In the genomic region with DNA sequence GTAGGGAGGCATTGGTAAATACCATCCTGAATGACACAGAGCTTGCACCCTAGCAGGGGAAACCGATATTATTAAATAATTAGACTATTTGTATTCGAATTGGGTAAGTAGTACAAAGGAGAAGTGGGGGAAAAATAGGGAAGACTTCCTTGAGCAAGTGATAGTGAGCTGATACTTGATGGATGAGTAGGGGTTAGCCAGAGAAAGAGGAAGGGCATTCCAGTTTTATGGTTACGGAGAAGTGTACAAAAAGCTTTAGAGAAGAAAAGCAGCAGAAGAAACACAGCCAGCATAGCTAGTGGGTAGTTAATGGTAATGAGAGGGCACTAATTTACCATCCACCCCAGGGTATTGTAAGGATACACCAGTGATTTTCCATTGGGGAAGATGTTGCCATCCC, we compare ENCODE assay signal across 10 cellular contexts. TPM values are rescaled to one million over a fixed set of nuclear protein-coding genes. Genes with fewer than 3 reads are reported as not detected.
DNase-seq lines count a peak whose midpoint lies in the region; ATAC-seq and TF ChIP-seq lines count a peak whose summit lies in the region.
"Had no signal": no experiment of that assay in that cellular context is flagged by ENCODE, and none has a peak within 500 bp of the region (broad histone marks: within the 10 kb centered on the region; RNA-seq: fewer than 3 reads in every experiment).

No MANE protein-coding gene starts in this region.

- H3K9me2 ChIP-seq in SK-N-SH (no peaks in the 10 kb centered on the region), neural cell (ENCODE audit: insufficient read depth, low read length) (no peaks in the 10 kb centered on the region)

- TF ChIP-seq RAD21 in SK-N-SH (IDR thresholded peaks at IDR 0.05; ENCODE audit: low read length) = no peak
- no peak for TF ChIP-seq RAD21 in neural cell (conservative IDR thresholded peaks at IDR 0.05)

- H3K4me1 ChIP-seq in SK-N-SH (ENCODE audit: control insufficient read depth in 1 of 2, insufficient read depth in 2 of 2, low read depth in 1 of 2, low read length in 1 of 2) = peaks cover 0 to 14% of the 10 kb centered on the region in 2 experiments; a peak in 3 of 4 replicates
- peaks cover 24% of the 10 kb centered on the region for H3K4me1 ChIP-seq in KMS-11 (ENCODE audit: low read depth, poor library complexity, severe bottlenecking)

- no peak for TF ChIP-seq CTCF in SK-N-SH (IDR thresholded peaks at IDR 0.05)
- TF ChIP-seq CTCF in KMS-11 (conservative IDR thresholded peaks at IDR 0.05; ENCODE audit: low read depth, low read length) = no peak
- no peak for TF ChIP-seq CTCF in brain (conservative IDR thresholded peaks at IDR 0.05)
- TF ChIP-seq CTCF in neural cell (IDR thresholded peaks at IDR 0.05; ENCODE audit: poor library complexity, severe bottlenecking) = no peak

- H3K79me2 ChIP-seq in SK-N-SH (ENCODE audit: insufficient read depth) = peaks cover 27% of the 10 kb centered on the region
- peaks cover 32% of the 10 kb centered on the region for H3K79me2 ChIP-seq in KMS-11 (ENCODE audit: insufficient read depth, low read depth)
- peaks cover 6% of the 10 kb centered on the region for H3K79me2 ChIP-seq in neural cell (replicated peaks; ENCODE audit: insufficient read depth, low read length)

- DNase-seq in SK-N-SH (peak; percentile 16), NCI-H345 treated with DMSO at 0.1 percent for 48 hours (lab: John Stamatoyannopoulos, UW; ENCODE audit: unreplicated experiment) (no peak)
- DNase-seq: ACHN, thyroid gland had no signal

- H3K27me3 Mint-ChIP-seq in brain = peaks cover 12% of the 10 kb centered on the region

- H3K4me3 ChIP-seq in SK-N-SH (ENCODE audit: low read depth in 2 of 2, low read length in 1 of 2) = peak overlapping the region in 1 of 2 experiments; percentile 82; a peak in 3 of 4 replicates
- no peak overlapping the region for H3K4me3 ChIP-seq in KMS-11 (IDR thresholded peaks at IDR 0.05; ENCODE audit: insufficient read depth, low read depth, low read length)
- peak overlapping the region; percentile 87 for H3K4me3 ChIP-seq in neural cell (ENCODE audit: low read length)

- H3K27ac Mint-ChIP-seq in brain = peak overlapping the region in 1 of 5 experiments; percentile 88

- H2AFZ ChIP-seq in SK-N-SH (ENCODE audit: low read depth) (no peak overlapping the region), KMS-11 (ENCODE audit: low read depth) (no peak overlapping the region), neural cell (ENCODE audit: low read depth, low read length) (no peak overlapping the region)

- H3K9ac ChIP-seq in SK-N-SH = no peak overlapping the region
- H3K9ac ChIP-seq in KMS-11 = no peak overlapping the region
- no peak overlapping the region for H3K9ac ChIP-seq in neural cell (ENCODE audit: low read length)

- H3K4me3 Mint-ChIP-seq in brain = peak overlapping the region; percentile 96 to 99 (median 97)

- ATAC-seq in SK-N-SH treated with all-trans-retinoic acid at 6 μM for 48 hours = no peak
- ATAC-seq in GM21423 (IDR thresholded peaks at IDR 0.05; ENCODE audit: unreplicated experiment) = no peak
- no peak for ATAC-seq in HG03108 (IDR thresholded peaks at IDR 0.05; ENCODE audit: unreplicated experiment)

- no peak for TF ChIP-seq EP300 in SK-N-SH (IDR thresholded peaks at IDR 0.05; ENCODE audit: borderline replicate concordance in 1 of 2, low read depth in 1 of 2, low read length in 1 of 2)
- no peak for TF ChIP-seq EP300 in neural cell (conservative IDR thresholded peaks at IDR 0.05; ENCODE audit: poor library complexity, severe bottlenecking)

- no peaks in the 10 kb centered on the region for H3K9me3 Mint-ChIP-seq in brain

- H3K9me3 ChIP-seq in SK-N-SH = no peaks in the 10 kb centered on the region
- no peaks in the 10 kb centered on the region for H3K9me3 ChIP-seq in neural cell (ENCODE audit: low read length)
- H3K9me3 ChIP-seq: thyroid gland had no signal

- H3K4me1 Mint-ChIP-seq in brain = peaks cover 52% of the 10 kb centered on the region

- peaks cover 19 to 21% of the 10 kb centered on the region in 2 experiments for H3K36me3 ChIP-seq in SK-N-SH (replicated peaks in 1 of 2; ENCODE audit: control insufficient read depth in 1 of 2, insufficient read depth in 2 of 2, low read length in 1 of 2)
- no peaks in the 10 kb centered on the region for H3K36me3 ChIP-seq in KMS-11 (ENCODE audit: insufficient read depth)
- H3K36me3 ChIP-seq in neural cell (ENCODE audit: insufficient read depth, low read length) = no peaks in the 10 kb centered on the region

- no peaks in the 10 kb centered on the region for H4K20me1 ChIP-seq in SK-N-SH (ENCODE audit: insufficient read depth)
- no peaks in the 10 kb centered on the region for H4K20me1 ChIP-seq in KMS-11 (ENCODE audit: insufficient read depth)
- H4K20me1 ChIP-seq in neural cell (ENCODE audit: insufficient read depth) = no peaks in the 10 kb centered on the region

- H3K27me3 ChIP-seq in SK-N-SH (ENCODE audit: insufficient read depth) (no peaks in the 10 kb centered on the region), KMS-11 (ENCODE audit: insufficient read depth, low read depth) (no peaks in the 10 kb centered on the region), neural cell (ENCODE audit: insufficient read depth, low read depth, low read length) (no peaks in the 10 kb centered on the region)
- H3K27me3 ChIP-seq: thyroid gland had no signal

- POLR2A ChIA-PET in SK-N-SH (lab: Yijun Ruan, JAX) = interaction anchor here (0.7 to 2.3 kb wide), 2 partner anchors 10 to 79 kb away, joined by 5 to 11 read pairs; a partner anchor contains a TSS

- H3K36me3 Mint-ChIP-seq in brain = peaks cover 32% of the 10 kb centered on the region

- peak overlapping the region in 1 of 2 experiments; percentile 93; a peak in 2 of 4 replicates for H3K27ac ChIP-seq in SK-N-SH (ENCODE audit: low read depth in 2 of 2, low read length in 1 of 2)
- no peak overlapping the region for H3K27ac ChIP-seq in KMS-11
- H3K27ac ChIP-seq in neural cell (ENCODE audit: low read length) = no peak overlapping the region
- H3K27ac ChIP-seq: thyroid gland had no signal

- peaks cover 8% of the 10 kb centered on the region for H3F3A ChIP-seq in SK-N-SH (replicated peaks; ENCODE audit: insufficient read depth)
- H3F3A ChIP-seq in neural cell (ENCODE audit: insufficient read depth, low read length, poor library complexity, severe bottlenecking) = no peaks in the 10 kb centered on the region

- 34% methylated on average over 3 of the region's 3 CpGs for WGBS in SK-N-SH (ENCODE audit: low lambda C conversion rate)

- peak overlapping the region; percentile 80 for H3K4me2 ChIP-seq in SK-N-SH
- H3K4me2 ChIP-seq in KMS-11 = peak overlapping the region; percentile 49
- H3K4me2 ChIP-seq in neural cell (ENCODE audit: low read length) = peak overlapping the region; percentile 76

- CTCF ChIA-PET in SK-N-SH (lab: Yijun Ruan, JAX) = interaction anchor here (1.2 to 3.5 kb wide), 5 partner anchors 42 to 225 kb away, joined by 3 to 11 read pairs (median 4); a partner anchor contains a TSS

TF ChIP-seq in SK-N-SH, 30 proteins besides CTCF, POLR2A, EP300 and RAD21 (continues in another document):
- TF ChIP-seq NRF1 (IDR thresholded peaks at IDR 0.05; ENCODE audit: low read depth, low read length) (no peak), CHD2 (IDR thresholded peaks at IDR 0.05; ENCODE audit: low read length, partially characterized antibody) (no peak), GATA2 (CRISPR knock-in tag; IDR thresholded peaks at IDR 0.05) (no peak), MEF2A (IDR thresholded peaks at IDR 0.05; ENCODE audit: borderline replicate concordance, low read depth) (no peak), FOXJ3 (CRISPR knock-in tag; IDR thresholded peaks at IDR 0.05) (no peak), EZH2phosphoT487 (IDR thresholded peaks at IDR 0.05; ENCODE audit: borderline replicate concordance, low read depth) (no peak), GABPA (IDR thresholded peaks at IDR 0.05; ENCODE audit: low read depth) (no peak), JUND (IDR thresholded peaks at IDR 0.05) (no peak)

TF ChIP-seq in SK-N-SH treated with all-trans-retinoic acid at 6 μM for 48 hours, 23 proteins besides CTCF, POLR2A, EP300 and RAD21 (continues in another document):
- TF ChIP-seq, protein P1, sequence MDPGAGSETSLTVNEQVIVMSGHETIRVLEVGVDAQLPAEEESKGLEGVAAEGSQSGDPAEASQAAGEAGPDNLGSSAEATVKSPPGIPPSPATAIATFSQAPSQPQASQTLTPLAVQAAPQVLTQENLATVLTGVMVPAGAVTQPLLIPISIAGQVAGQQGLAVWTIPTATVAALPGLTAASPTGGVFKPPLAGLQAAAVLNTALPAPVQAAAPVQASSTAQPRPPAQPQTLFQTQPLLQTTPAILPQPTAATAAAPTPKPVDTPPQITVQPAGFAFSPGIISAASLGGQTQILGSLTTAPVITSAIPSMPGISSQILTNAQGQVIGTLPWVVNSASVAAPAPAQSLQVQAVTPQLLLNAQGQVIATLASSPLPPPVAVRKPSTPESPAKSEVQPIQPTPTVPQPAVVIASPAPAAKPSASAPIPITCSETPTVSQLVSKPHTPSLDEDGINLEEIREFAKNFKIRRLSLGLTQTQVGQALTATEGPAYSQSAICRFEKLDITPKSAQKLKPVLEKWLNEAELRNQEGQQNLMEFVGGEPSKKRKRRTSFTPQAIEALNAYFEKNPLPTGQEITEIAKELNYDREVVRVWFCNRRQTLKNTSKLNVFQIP (CRISPR knock-in tag; IDR thresholded peaks at IDR 0.05; ENCODE audit: borderline replicate concordance, low read depth) = no peak

TF ChIP-seq in neural cell, 6 proteins besides CTCF, POLR2A, EP300 and RAD21 (continues in another document):
- TF ChIP-seq MXI1 (conservative IDR thresholded peaks at IDR 0.05; ENCODE audit: poor library complexity, severe bottlenecking) (no peak), SMC3 (conservative IDR thresholded peaks at IDR 0.05; ENCODE audit: poor library complexity) (no peak)

RNA-seq across cellular contexts. Expression of a gene that starts 1.6 kb away (rescaled TPM):
- polyA plus RNA-seq in SK-N-SH (2012; rRNA removed) (16.3 and 18.7 TPM in 2 replicates), brain (ENCODE audit: insufficient read depth, low read depth, low replicate concordance) (14.7 TPM), neural cell (18.3 and 27.4 TPM in 2 replicates)
- 14.4 and 14.5 TPM in 2 replicates for polyA plus RNA-seq in SK-N-SH (2012; cell fraction: cytosol; rRNA removed)
- polyA plus RNA-seq in SK-N-SH (2012; cell fraction: nucleus; rRNA removed) = 30.4 and 41.5 TPM in 2 replicates
- polyA minus RNA-seq in neural cell = 21.6 and 26.8 TPM in 2 replicates

RNA-seq across cellular contexts. Expression of a gene that starts 1.7 kb away (rescaled TPM):
- polyA plus RNA-seq in SK-N-SH (2012; rRNA removed) (0.05 TPM in 1 of 2 replicates, not detected in the other), brain (ENCODE audit: insufficient read depth, low read depth, low replicate concordance) (not detected), neural cell (not detected in 2 replicates)
- polyA plus RNA-seq in SK-N-SH (2012; cell fraction: cytosol; rRNA removed) = 0.03 and 0.04 TPM in 2 replicates
- polyA plus RNA-seq in SK-N-SH (2012; cell fraction: nucleus; rRNA removed) = 0.05 and 0.07 TPM in 2 replicates
- polyA minus RNA-seq in neural cell = not detected in 2 replicates
